In genomic region chr2:55133467-55134315, GRCh38 we compare ENCODE assay signal across 8 cellular contexts.
DNase-seq lines count a peak whose midpoint lies in the region; ATAC-seq and TF ChIP-seq lines count a peak whose summit lies in the region.

No MANE protein-coding gene starts in this region.

- TF ChIP-seq CTCF in CD4-positive, alpha-beta T cell (IDR thresholded peaks at IDR 0.05), result no peak
- no peak for TF ChIP-seq CTCF in fibroblast of mammary gland (conservative IDR thresholded peaks at IDR 0.05; ENCODE audit: control insufficient read depth, insufficient read depth, low read depth, low read length)
- TF ChIP-seq CTCF in neural cell (IDR thresholded peaks at IDR 0.05; ENCODE audit: poor library complexity, severe bottlenecking), result no peak

- H3K27me3 ChIP-seq in CD4-positive, alpha-beta T cell (ENCODE audit: control insufficient read depth, insufficient read depth, low read length), result no peaks in the 10 kb centered on the region
- no peaks in the 10 kb centered on the region for H3K27me3 ChIP-seq in HUES64 (ENCODE audit: insufficient read depth, low read length)
- H3K27me3 ChIP-seq in neural cell (ENCODE audit: insufficient read depth, low read depth, low read length), result no peaks in the 10 kb centered on the region
- H3K27me3 ChIP-seq in thymus (ENCODE audit: control insufficient read depth, insufficient read depth), result no peaks in the 10 kb centered on the region

- H2AFZ ChIP-seq in neural cell (ENCODE audit: low read depth, low read length), result peak overlapping the region; percentile 11

- peak overlapping the region; percentile 80 for H3K27ac ChIP-seq in CD4-positive, alpha-beta T cell (ENCODE audit: low read depth, low read length)
- peak overlapping the region; percentile 98 for H3K27ac ChIP-seq in HUES64 (ENCODE audit: low read depth, low read length)
- peak overlapping the region; percentile 61 for H3K27ac ChIP-seq in neural cell (ENCODE audit: low read length)
- H3K27ac ChIP-seq in thymus (ENCODE audit: low read depth), result peak overlapping the region; percentile 58

- peak in 9 of 10 experiments; percentile 10 to 47 (median 23) for DNase-seq in CD4-positive, alpha-beta T cell
- peak; percentile 32 for DNase-seq in activated T-cell treated with anti-CD3 and anti-CD28 coated beads for 4 hours
- peak; percentile 88 for DNase-seq in fibroblast of mammary gland (ENCODE audit: low read depth)
- no peak for DNase-seq in COR-L47 (lab: John Stamatoyannopoulos, UW)

- no peaks in the 10 kb centered on the region for H3K9me2 ChIP-seq in neural cell (ENCODE audit: insufficient read depth, low read length)

- no peaks in the 10 kb centered on the region for H3F3A ChIP-seq in neural cell (ENCODE audit: insufficient read depth, low read length, poor library complexity, severe bottlenecking)

- peak overlapping the region; percentile 94 for H3K27ac Mint-ChIP-seq in CD4-positive, alpha-beta T cell

- no peaks in the 10 kb centered on the region for H3K27me3 Mint-ChIP-seq in CD4-positive, alpha-beta T cell

- no peaks in the 10 kb centered on the region for H3K36me3 Mint-ChIP-seq in CD4-positive, alpha-beta T cell (ENCODE audit: low read depth)

- POLR2A ChIA-PET in CD4-positive, alpha-beta T cell (lab: Charles Lee), result interaction anchor here (0.6 to 2.3 kb wide), 10 partner anchors 18 to 386 kb away, joined by 3 to 22 read pairs (median 5); partner anchors contain the start of genes CFAP36, CLHC1, RPS27A and RTN4

- no peak overlapping the region for H3K4me2 ChIP-seq in neural cell (ENCODE audit: low read length)

- 30% methylated on average over 7 of the region's 10 CpGs for WGBS in HUES64
- WGBS in thymus, result 17% methylated on average over 10 of the region's 10 CpGs

- peak overlapping the region; percentile 19; the same call in 1 of the 2 replicates for H3K4me3 ChIP-seq in HUES64 (ENCODE audit: low read length)
- peak overlapping the region; percentile 45 for H3K4me3 ChIP-seq in fibroblast of mammary gland (ENCODE audit: control insufficient read depth, low read depth, low read length)
- H3K4me3 ChIP-seq in neural cell (ENCODE audit: low read length), result no peak overlapping the region
- peak overlapping the region; percentile 10 for H3K4me3 ChIP-seq in thymus (ENCODE audit: low read length)

- H4K20me1 ChIP-seq in neural cell (ENCODE audit: insufficient read depth), result no peaks in the 10 kb centered on the region

- ATAC-seq in CD4-positive, alpha-beta T cell (ENCODE audit: poor library complexity), result peak; percentile 92
- ATAC-seq in GM21360 (IDR thresholded peaks at IDR 0.05; ENCODE audit: unreplicated experiment), result peak; percentile 85

- no peak for TF ChIP-seq EP300 in neural cell (conservative IDR thresholded peaks at IDR 0.05; ENCODE audit: poor library complexity, severe bottlenecking)

- TF ChIP-seq RAD21 in neural cell (conservative IDR thresholded peaks at IDR 0.05), result no peak

- intact Hi-C loops in CD4-positive, alpha-beta T cell (cut with DNase I, micrococcal nuclease), result loop anchor here (2.0 to 5.0 kb wide), 2 partner anchors 81 to 83 kb away; partner anchors contain the start of gene RTN4 (in 2 of the 2)

- peaks cover 3% of the 10 kb centered on the region for H3K9me3 Mint-ChIP-seq in CD4-positive, alpha-beta T cell

- H3K4me1 Mint-ChIP-seq in CD4-positive, alpha-beta T cell (ENCODE audit: low read depth), result peaks cover 33% of the 10 kb centered on the region

- peaks cover 40% of the 10 kb centered on the region for H3K4me1 ChIP-seq in HUES64 (ENCODE audit: insufficient read depth, low read length)
- H3K4me1 ChIP-seq in thymus (ENCODE audit: control insufficient read depth, insufficient read depth, low read length), result peaks cover 10% of the 10 kb centered on the region

- peak overlapping the region; percentile 72 for H3K9ac ChIP-seq in HUES64 (ENCODE audit: low read depth, low read length)
- H3K9ac ChIP-seq in neural cell (ENCODE audit: low read length), result peak overlapping the region; percentile 45

- H3K79me2 ChIP-seq in neural cell (replicated peaks; ENCODE audit: insufficient read depth, low read length), result no peaks in the 10 kb centered on the region

- CTCF ChIA-PET in CD4-positive, alpha-beta T cell (lab: Charles Lee), result interaction anchor here (0.7 to 1.8 kb wide), 2 partner anchors 36 to 83 kb away, joined by 3 to 4 read pairs; partner anchors contain the start of gene RTN4

- H3K9me3 ChIP-seq in CD4-positive, alpha-beta T cell (ENCODE audit: control insufficient read depth, low read length), result no peaks in the 10 kb centered on the region
- H3K9me3 ChIP-seq in HUES64 (ENCODE audit: insufficient read depth, low read depth, low read length) (no peaks in the 10 kb centered on the region), neural cell (ENCODE audit: low read length) (no peaks in the 10 kb centered on the region), thymus (ENCODE audit: control insufficient read depth) (no peaks in the 10 kb centered on the region)

- H3K4me3 Mint-ChIP-seq in CD4-positive, alpha-beta T cell, result peak overlapping the region; percentile 91

- H3K36me3 ChIP-seq in HUES64 (ENCODE audit: insufficient read depth, low read length) (no peaks in the 10 kb centered on the region), neural cell (ENCODE audit: insufficient read depth, low read length) (no peaks in the 10 kb centered on the region), thymus (ENCODE audit: control insufficient read depth, insufficient read depth) (no peaks in the 10 kb centered on the region)

TF ChIP-seq in neural cell, 6 proteins besides CTCF, POLR2A, EP300 and RAD21:
- no peak for TF ChIP-seq TAF1 (IDR thresholded peaks at IDR 0.05; ENCODE audit: low read depth)
- no peak for TF ChIP-seq MXI1 (conservative IDR thresholded peaks at IDR 0.05; ENCODE audit: poor library complexity, severe bottlenecking)
- TF ChIP-seq SMC3 (conservative IDR thresholded peaks at IDR 0.05; ENCODE audit: poor library complexity), result no peak
- TF ChIP-seq REST (IDR thresholded peaks at IDR 0.05; ENCODE audit: borderline replicate concordance), result no peak
- no peak for TF ChIP-seq POLR2AphosphoS5 (IDR thresholded peaks at IDR 0.05)
- no peak for TF ChIP-seq EZH2 (IDR thresholded peaks at IDR 0.05; ENCODE audit: borderline replicate concordance, insufficient read depth, low read length, poor library complexity, severe bottlenecking)
TF ChIP-seq in neural cell: peak in this region for 0.
